Comparison of ENCODE assay signal across 12 cellular contexts in genomic region chr10:58436071-58436470, GRCh38. TPM values are rescaled to one million over a fixed set of nuclear protein-coding genes. Genes with fewer than 3 reads are reported as not detected.
A peak's percentile ranks its signal among the peaks of the same experiment; 100 is the strongest.
DNase-seq lines count a peak whose midpoint lies in the region; TF ChIP-seq lines count a peak whose summit lies in the region.
"Had no signal": no experiment of that assay in that cellular context is flagged by ENCODE, and none has a peak within 500 bp of the region (broad histone marks: within the 10 kb centered on the region; RNA-seq: fewer than 3 reads in every experiment).

No MANE protein-coding gene starts in this region.

- intact Hi-C loops in colonic mucosa (cut with DNase I): no loop called here
- intact Hi-C loops in head of caudate nucleus (cut with DNase I): no loop called here
- intact Hi-C loops in vagina (cut with DNase I): no loop called here

- WGBS in trophoblast cell (ENCODE audit: extremely low coverage, insufficient coverage, insufficient read length): no CpG with 5 or more reads among the region's 4 CpGs

- H3K9ac ChIP-seq in colonic mucosa (ENCODE audit: low read depth in 2 of 2, low read length in 2 of 2) (no peak overlapping the region), trophoblast cell (ENCODE audit: low read length) (no peak overlapping the region)

- H2BK120ac ChIP-seq in trophoblast cell (ENCODE audit: insufficient read depth, low read length, poor library complexity): no peak overlapping the region

- H3K18ac ChIP-seq in trophoblast cell (ENCODE audit: low read length): no peak overlapping the region

- H3K27ac ChIP-seq in colonic mucosa (no peak overlapping the region), trophoblast cell (ENCODE audit: low read depth, low read length) (peak overlapping the region; percentile 85), vagina (no peak overlapping the region)

- H3K9me3 ChIP-seq in colonic mucosa: no peaks in the 10 kb centered on the region
- no peaks in the 10 kb centered on the region for H3K9me3 ChIP-seq in trophoblast cell (ENCODE audit: insufficient read depth, low read depth, low read length)
- no peaks in the 10 kb centered on the region for H3K9me3 ChIP-seq in vagina

- H3K27me3 ChIP-seq in colonic mucosa (no peaks in the 10 kb centered on the region), trophoblast cell (ENCODE audit: insufficient read depth, low read length) (no peaks in the 10 kb centered on the region), vagina (no peaks in the 10 kb centered on the region)

- H4K8ac ChIP-seq in trophoblast cell (ENCODE audit: low read depth, low read length): no peak overlapping the region

- no peak overlapping the region for H3K14ac ChIP-seq in trophoblast cell (ENCODE audit: low read length)

- no peak overlapping the region for H3K4me3 ChIP-seq in colonic mucosa
- no peak overlapping the region for H3K4me3 ChIP-seq in trophoblast cell (ENCODE audit: low read depth, low read length)
- H3K4me3 ChIP-seq in vagina: no peak overlapping the region
- H3K4me3 ChIP-seq: lung had no signal

- TF ChIP-seq POLR2A in vagina (IDR thresholded peaks at IDR 0.05): no peak

- DNase-seq in NCI-H1417 (lab: John Stamatoyannopoulos, UW) (peak in 2 of 3 experiments; percentile 16 to 57), NCI-H1417 treated with DMSO at 0.1 percent for 48 hours (lab: John Stamatoyannopoulos, UW) (no peak), NCI-H2029 treated with DMSO at 0.1 percent for 48 hours (lab: John Stamatoyannopoulos, UW) (peak; percentile 29), colonic mucosa (peak; percentile 34), trophoblast cell (peak; percentile 77 to 98), iPS-NIHi7 (ENCODE audit: extremely low spot score) (no peak), head of caudate nucleus (no peak), vagina (ENCODE audit: extremely low spot score in 2 of 2) (no peak)
- DNase-seq: 8988T; KG1; stimulated activated CD8-positive, alpha-beta memory T cell treated with anti-CD3 and anti-CD28 coated beads, Interleukin-4, amount 100 ng/mL, for 48 hours had no signal

- no peak overlapping the region for H2AK5ac ChIP-seq in trophoblast cell (ENCODE audit: low read length)

- H4K91ac ChIP-seq in trophoblast cell (ENCODE audit: low read depth, low read length): no peak overlapping the region

- no peak overlapping the region for H3K4me2 ChIP-seq in trophoblast cell (ENCODE audit: low read length)

- no peak overlapping the region for H3K23ac ChIP-seq in trophoblast cell (ENCODE audit: low read length)

- H2BK5ac ChIP-seq in trophoblast cell (ENCODE audit: low read depth, low read length, poor library complexity): no peak overlapping the region

- no peak overlapping the region for H2AFZ ChIP-seq in trophoblast cell (ENCODE audit: insufficient read depth, low read length, poor library complexity)

- H3K79me2 ChIP-seq in trophoblast cell (ENCODE audit: control insufficient read depth, insufficient read depth, low read length, poor library complexity): no peaks in the 10 kb centered on the region

- no peaks in the 10 kb centered on the region for H3K36me3 ChIP-seq in colonic mucosa
- H3K36me3 ChIP-seq in trophoblast cell (ENCODE audit: control insufficient read depth in 1 of 2, insufficient read depth in 2 of 2, low read length in 2 of 2): no peaks in the 10 kb centered on the region
- H3K36me3 ChIP-seq in vagina: no peaks in the 10 kb centered on the region

- peaks cover 4% of the 10 kb centered on the region for H3K79me1 ChIP-seq in trophoblast cell (ENCODE audit: low read length)

- no peaks in the 10 kb centered on the region for H3K4me1 ChIP-seq in colonic mucosa
- peaks cover 0 to 6% of the 10 kb centered on the region in 2 experiments for H3K4me1 ChIP-seq in trophoblast cell (ENCODE audit: control insufficient read depth in 1 of 2, insufficient read depth in 2 of 2, low read length in 2 of 2)
- peaks cover 11% of the 10 kb centered on the region for H3K4me1 ChIP-seq in vagina

- H2BK12ac ChIP-seq in trophoblast cell (ENCODE audit: low read length): no peak overlapping the region

- no peak for TF ChIP-seq CTCF in colonic mucosa (IDR thresholded peaks at IDR 0.05)
- no peak for TF ChIP-seq CTCF in vagina (IDR thresholded peaks at IDR 0.05)

- H3K4ac ChIP-seq in trophoblast cell (ENCODE audit: low read depth, low read length): no peak overlapping the region

- no peak overlapping the region for H4K12ac ChIP-seq in trophoblast cell (ENCODE audit: low read depth, low read length)

RNA-seq across cellular contexts. Expression of gene TFAM, which starts 50.9 kb away (rescaled TPM):
- total RNA-seq in colonic mucosa (10 to 100 TPM; 52.6 to 63.1 TPM), vagina (13.3 TPM)
- 21.4 and 21.6 TPM in 2 replicates for polyA plus RNA-seq in trophoblast cell (2013)

Comparison
In these comparisons a context has a peak if more than half of its experiments do, and no peak if none do; other contexts are left out.
1. DNase-seq: peak in NCI-H1417 (2 of 3), NCI-H2029 treated with DMSO at 0.1 percent for 48 hours (single experiment), colonic mucosa (single experiment) and trophoblast cell (2 of 2); none in NCI-H1417 treated with DMSO at 0.1 percent for 48 hours (single experiment), iPS-NIHi7 (single experiment), head of caudate nucleus (0 of 42) and vagina (0 of 2).